ENCODE assay signal across 8 cellular contexts in genomic region chr11:208177-208916, GRCh38. TPM values are rescaled to one million over a fixed set of nuclear protein-coding genes. Genes with fewer than 3 reads are reported as not detected.
DNase-seq lines count a peak whose midpoint lies in the region; ATAC-seq and TF ChIP-seq lines count a peak whose summit lies in the region.

No MANE protein-coding gene starts in this region.

- ATAC-seq in HG02759 (IDR thresholded peaks at IDR 0.05; ENCODE audit: unreplicated experiment), result peak; percentile 50
- peak; percentile 68 for ATAC-seq in activated CD4-positive, alpha-beta T cell treated with anti-CD3 and anti-CD28 coated beads for 36 hours
- ATAC-seq in HG02938 (IDR thresholded peaks at IDR 0.05; ENCODE audit: unreplicated experiment), result no peak

- peaks cover 46% of the 10 kb centered on the region for H3K4me1 Mint-ChIP-seq in activated CD4-positive, alpha-beta T cell treated with anti-CD3 and anti-CD28 coated beads for 36 hours
- H3K4me1 Mint-ChIP-seq in chondrocyte (ENCODE audit: low read depth), result peaks cover 50% of the 10 kb centered on the region

- peak; percentile 6 for DNase-seq in GF-D8 (lab: John Stamatoyannopoulos, UW)
- peak; percentile 8 for DNase-seq in NCI-H2196 treated with DMSO at 0.1 percent for 48 hours (lab: John Stamatoyannopoulos, UW; ENCODE audit: unreplicated experiment)
- DNase-seq in activated CD4-positive, alpha-beta T cell treated with anti-CD3 and anti-CD28 coated beads for 36 hours, result peak; percentile 91
- DNase-seq in chondrocyte (ENCODE audit: low spot score), result peak; percentile 69
- DNase-seq in kidney glomerular epithelial cell (lab: John Stamatoyannopoulos, UW), result peak; percentile 43
- peak; percentile 59 to 76 for DNase-seq in stimulated activated CD4-positive, alpha-beta T cell treated with anti-CD3 and anti-CD28 coated beads, Interleukin-15, amount 100 ng/mL, for 48 hours (ENCODE audit: low read depth in 2 of 2)

- peaks cover 69% of the 10 kb centered on the region for H3K36me3 Mint-ChIP-seq in activated CD4-positive, alpha-beta T cell treated with anti-CD3 and anti-CD28 coated beads for 36 hours (ENCODE audit: low read depth)
- H3K36me3 Mint-ChIP-seq in chondrocyte (ENCODE audit: low read depth), result peaks cover 15% of the 10 kb centered on the region

- CTCF ChIA-PET in activated CD4-positive, alpha-beta T cell treated with anti-CD3 and anti-CD28 coated beads for 36 hours (lab: Charles Lee), result interaction anchor here (0.5 to 2.4 kb wide), 9 partner anchors 27 to 558 kb away, joined by 3 to 10 read pairs (median 3); no protein-coding TSS in a partner anchor

- POLR2A ChIA-PET in activated CD4-positive, alpha-beta T cell treated with anti-CD3 and anti-CD28 coated beads for 36 hours (lab: Charles Lee), result interaction anchor here (1.2 to 1.4 kb wide), 2 partner anchors 27 to 74 kb away, joined by 4 read pairs; no protein-coding TSS in a partner anchor

- peak overlapping the region; percentile 94 for H3K4me3 Mint-ChIP-seq in activated CD4-positive, alpha-beta T cell treated with anti-CD3 and anti-CD28 coated beads for 36 hours
- H3K4me3 Mint-ChIP-seq in chondrocyte (ENCODE audit: unreplicated experiment), result peak overlapping the region; percentile 99

- H3K27me3 Mint-ChIP-seq in activated CD4-positive, alpha-beta T cell treated with anti-CD3 and anti-CD28 coated beads for 36 hours, result no peaks in the 10 kb centered on the region
- no peaks in the 10 kb centered on the region for H3K27me3 Mint-ChIP-seq in chondrocyte (ENCODE audit: low read depth)

- H3K27ac Mint-ChIP-seq in activated CD4-positive, alpha-beta T cell treated with anti-CD3 and anti-CD28 coated beads for 36 hours, result peak overlapping the region; percentile 99
- H3K27ac Mint-ChIP-seq in chondrocyte (ENCODE audit: unreplicated experiment), result peak overlapping the region; percentile 100

- TF ChIP-seq CTCF in chondrocyte (IDR thresholded peaks at IDR 0.05), result no peak

- intact Hi-C loops in activated CD4-positive, alpha-beta T cell treated with anti-CD3 and anti-CD28 coated beads for 36 hours (cut with DNase I, micrococcal nuclease), result loop anchor here (1.0 to 5.0 kb wide), 4 partner anchors 61 to 244 kb away; partner anchors contain the start of genes IFITM1 (in 1 of the 2) and PTDSS2 (in 1 of the 2)

- H3K9me3 Mint-ChIP-seq in activated CD4-positive, alpha-beta T cell treated with anti-CD3 and anti-CD28 coated beads for 36 hours (ENCODE audit: low read depth), result no peaks in the 10 kb centered on the region
- H3K9me3 Mint-ChIP-seq in chondrocyte (ENCODE audit: low read depth), result no peaks in the 10 kb centered on the region

RNA-seq across cellular contexts. Expression of gene RIC8A, which starts 0.8 kb away (rescaled TPM):
- total RNA-seq in activated CD4-positive, alpha-beta T cell treated with anti-CD3 and anti-CD28 coated beads for 36 hours, result 100 to 1,000 TPM; 104 to 124 TPM
- total RNA-seq in chondrocyte, result 107 to 130 TPM (median 124 TPM) in 3 replicates

RNA-seq across cellular contexts. Expression of gene BET1L, which starts 1.1 kb away (rescaled TPM):
- 10 to 100 TPM; 45.5 to 49.4 TPM for total RNA-seq in activated CD4-positive, alpha-beta T cell treated with anti-CD3 and anti-CD28 coated beads for 36 hours
- 58.0 to 71.1 TPM (median 59.6 TPM) in 3 replicates for total RNA-seq in chondrocyte

RNA-seq across cellular contexts. Expression of gene SCGB1C1, which starts 15.5 kb away (rescaled TPM):
- total RNA-seq in activated CD4-positive, alpha-beta T cell treated with anti-CD3 and anti-CD28 coated beads for 36 hours, result not detected
- not detected in 3 replicates for total RNA-seq in chondrocyte

RNA-seq across cellular contexts. Expression of gene SIRT3, which starts 27.8 kb away (rescaled TPM):
- 10 to 100 TPM; 19.6 to 23.3 TPM for total RNA-seq in activated CD4-positive, alpha-beta T cell treated with anti-CD3 and anti-CD28 coated beads for 36 hours
- 14.5 to 20.9 TPM (median 18.5 TPM) in 3 replicates for total RNA-seq in chondrocyte

RNA-seq across cellular contexts. Expression of gene PSMD13, which starts 28.4 kb away (rescaled TPM):
- total RNA-seq in activated CD4-positive, alpha-beta T cell treated with anti-CD3 and anti-CD28 coated beads for 36 hours, result 100 to 1,000 TPM; 134 to 212 TPM
- total RNA-seq in chondrocyte, result 103 to 122 TPM (median 104 TPM) in 3 replicates

Comparison
In these comparisons a context has a peak if more than half of its experiments do, and no peak if none do; other contexts are left out.
1. DNase-seq: peak in every context shown above with its lines; median percentile 91 in activated CD4-positive, alpha-beta T cell treated with anti-CD3 and anti-CD28 coated beads for 36 hours; 69 in chondrocyte; 68 in stimulated activated CD4-positive, alpha-beta T cell treated with anti-CD3 and anti-CD28 coated beads, Interleukin-15, amount 100 ng/mL, for 48 hours; 43 in kidney glomerular epithelial cell; 8 in NCI-H2196 treated with DMSO at 0.1 percent for 48 hours; 6 in GF-D8.